3 cellular contexts compared by ENCODE assay signal in genomic region chr5:56628616-56629015, GRCh38.
A peak's percentile ranks its signal among the peaks of the same experiment; 100 is the strongest.
DNase-seq lines count a peak whose midpoint lies in the region; ATAC-seq, FAIRE-seq and TF ChIP-seq lines count a peak whose summit lies in the region.
"Not testable (repeated sequence)": the region's sequence is repeated elsewhere in the genome, so short reads cannot be mapped to it uniquely, and the experiment has no call there.

No MANE protein-coding gene starts in this region.

- 47% methylated on average over 4 of the region's 4 CpGs for WGBS in A549 (ENCODE audit: missing lambda C conversion rate)
- WGBS in endodermal cell (ENCODE audit: insufficient coverage in 1 of 2, insufficient read length in 1 of 2), 2 experiments: 88% methylated on average over 4 of the region's 4 CpGs; no CpG with 5 or more reads in 1 of the 2 experiments

- TF ChIP-seq RAD21 in A549 (conservative IDR thresholded peaks at IDR 0.05 in 1 of 2, IDR thresholded peaks at IDR 0.05 in 1 of 2): not testable (repeated sequence)

- H3K9me3 Mint-ChIP-seq in endodermal cell: peaks cover 51% of the 10 kb centered on the region

- not testable (repeated sequence) for DNase-seq in A549 (ENCODE audit: low read depth in 1 of 2, low spot score in 1 of 2); endodermal cell

- H3K27me3 ChIP-seq in endodermal cell (ENCODE audit: control insufficient read depth, insufficient read depth, low read length, poor library complexity, severe bottlenecking): not testable (repeated sequence)

- H3K36me3 Mint-ChIP-seq in endodermal cell (ENCODE audit: low read depth): peaks cover 11% of the 10 kb centered on the region

- not testable (repeated sequence) for TF ChIP-seq POLR2A in A549 (IDR thresholded peaks at IDR 0.05; ENCODE audit: low read length)

- not testable (repeated sequence) for H3K27me3 Mint-ChIP-seq in endodermal cell (ENCODE audit: insufficient read depth)

- H3K27ac Mint-ChIP-seq in endodermal cell: not testable (repeated sequence)

- not testable (repeated sequence) for H3K4me3 ChIP-seq in A549; HEK293 (ENCODE audit: low read depth, low read length)
- H3K4me3 ChIP-seq in endodermal cell (ENCODE audit: low read length): peak overlapping the region; percentile 23

- peaks cover 12% of the 10 kb centered on the region for H3K4me1 Mint-ChIP-seq in endodermal cell

- TF ChIP-seq CTCF in A549 (IDR thresholded peaks at IDR 0.05); HEK293 (tag by site-specific recombination; IDR thresholded peaks at IDR 0.05); endodermal cell (conservative IDR thresholded peaks at IDR 0.05): not testable (repeated sequence)

- not testable (repeated sequence) for H3K4me1 ChIP-seq in A549; HEK293 (ENCODE audit: control insufficient read depth, insufficient read depth, low read length); endodermal cell (ENCODE audit: control insufficient read depth, insufficient read depth, low read length)

- POLR2A ChIA-PET in A549 (lab: Yijun Ruan, JAX); HEK293 (lab: Yijun Ruan, JAX): not testable (repeated sequence)

- FAIRE-seq in A549 (lab: Jason Lieb, UNC): not testable (repeated sequence)

- H3K9me3 ChIP-seq in A549 (peaks cover 22% of the 10 kb centered on the region; the same call in 2 of the 3 replicates), endodermal cell (ENCODE audit: control insufficient read depth, low read length) (peaks cover 68% of the 10 kb centered on the region)
- not testable (repeated sequence) for H3K9me3 ChIP-seq in HEK293 (ENCODE audit: control insufficient read depth, insufficient read depth, low read depth, low read length)

- TF ChIP-seq EP300 in A549 (IDR thresholded peaks at IDR 0.05): not testable (repeated sequence)

- CTCF ChIA-PET in A549 (lab: Yijun Ruan, JAX); HEK293 (lab: Yijun Ruan, JAX): not testable (repeated sequence)

- ATAC-seq in A549: not testable (repeated sequence)

- H3K4me3 Mint-ChIP-seq in endodermal cell: not testable (repeated sequence)

- H3K4me2 ChIP-seq in A549: not testable (repeated sequence)

- H3K27ac ChIP-seq in A549; HEK293 (ENCODE audit: extremely low read depth, low read depth, low read length); endodermal cell (ENCODE audit: low read depth, low read length): not testable (repeated sequence)

- H3K9ac ChIP-seq in endodermal cell (ENCODE audit: extremely low read depth, low read length, poor library complexity, severe bottlenecking): not testable (repeated sequence)

- not testable (repeated sequence) for H3K36me3 ChIP-seq in HEK293 (ENCODE audit: control insufficient read depth in 2 of 2, insufficient read depth in 1 of 2, low read length in 2 of 2); endodermal cell (ENCODE audit: control insufficient read depth, insufficient read depth, low read length)

TF ChIP-seq in A549, 52 proteins besides CTCF, POLR2A, EP300 and RAD21:
- TF ChIP-seq ZFP36 (IDR thresholded peaks at IDR 0.05; ENCODE audit: borderline replicate concordance, partially characterized antibody): peak; percentile 61

TF ChIP-seq in HEK293, 187 proteins besides CTCF, POLR2A, EP300 and RAD21:
- TF ChIP-seq ZNF585B (tag by site-specific recombination; IDR thresholded peaks at IDR 0.05) (peak; percentile 92), SETDB1 (IDR thresholded peaks at IDR 0.05; ENCODE audit: insufficient read length, low read length) (peak; percentile 31)
